ENCODE assay signal across 1 cellular context in genomic region chr5:137728048-137728447, GRCh38.
TF ChIP-seq lines count a peak whose summit lies in the region.

No MANE protein-coding gene starts in this region.

TF ChIP-seq in SK-N-SH, 30 proteins besides CTCF, POLR2A, EP300 and RAD21 (continued from another document):
- TF ChIP-seq USF1 (IDR thresholded peaks at IDR 0.05; ENCODE audit: borderline replicate concordance, low read depth), result no peak
